10 cellular contexts compared by ENCODE assay signal in the genomic region with DNA sequence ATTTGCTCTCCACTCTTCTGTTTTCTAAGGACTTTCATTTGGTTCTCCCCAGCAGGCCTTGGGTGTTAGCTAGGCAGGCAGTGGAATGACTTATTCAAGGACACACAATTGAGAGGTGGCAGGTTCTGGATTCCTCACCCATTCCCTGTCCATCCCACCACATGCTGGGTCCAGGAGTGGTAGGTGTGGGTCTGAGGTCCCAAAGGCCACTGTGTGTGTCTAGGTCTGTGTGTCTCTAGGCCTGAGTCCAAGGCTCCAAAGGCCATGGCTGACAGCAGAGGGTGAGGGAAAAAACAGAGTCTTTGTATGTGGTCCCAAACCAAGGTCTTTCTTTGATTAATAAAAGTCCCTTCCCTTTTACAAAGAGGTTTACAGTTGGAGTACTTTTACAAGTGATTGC. TPM values are rescaled to one million over a fixed set of nuclear protein-coding genes. Genes with fewer than 3 reads are reported as not detected.
"Had no signal": no experiment of that assay in that cellular context is flagged by ENCODE, and none has a peak within 500 bp of the region (broad histone marks: within the 10 kb centered on the region; RNA-seq: fewer than 3 reads in every experiment).

No MANE protein-coding gene starts in this region.

- H3K36me3 ChIP-seq: HAP-1 had no signal

- H3K4me3 ChIP-seq: GM23248, HAP-1 had no signal

- ATAC-seq: HCT116 had no signal

- DNase-seq: GM23248, GOT3, H7, HFFc6, IMR-90 had no signal

- H3K27ac ChIP-seq: GM23248, HL-60 had no signal

- H3K9me3 ChIP-seq: HAP-1 had no signal

- H3K4me1 ChIP-seq: HAP-1 had no signal

RNA-seq across cellular contexts. Expression of gene SLC5A1, which starts 40.8 kb away (rescaled TPM):
- total RNA-seq: GM23248, H4, H7, HFFc6, HT1080, IMR-90 had no signal
- polyA plus RNA-seq: GM23248, IMR-90 had no signal
